In genomic region chrY:24098997-24099396, GRCh38 we compare ENCODE assay signal across 4 cellular contexts. TPM values are rescaled to one million over a fixed set of nuclear protein-coding genes. Genes with fewer than 3 reads are reported as not detected.
"Had no signal": no experiment of that assay in that cellular context is flagged by ENCODE, and none has a peak within 500 bp of the region (broad histone marks: within the 10 kb centered on the region; RNA-seq: fewer than 3 reads in every experiment).

No MANE protein-coding gene starts in this region.

RNA-seq across cellular contexts. Expression of gene CDY1B, which starts 51.2 kb away (rescaled TPM):
- total RNA-seq: LHCN-M2, M059J, MCF 10A, NCI-H460 had no signal
